Comparison of ENCODE assay signal across 8 cellular contexts in genomic region chr18:3453540-3454364, GRCh38. TPM values are rescaled to one million over a fixed set of nuclear protein-coding genes. Genes with fewer than 3 reads are reported as not detected.
DNase-seq lines count a peak whose midpoint lies in the region; ATAC-seq lines count a peak whose summit lies in the region.

No MANE protein-coding gene starts in this region.

- H3K9ac ChIP-seq in SK-N-MC (ENCODE audit: insufficient read length): peak overlapping the region; percentile 93

- peaks cover 34% of the 10 kb centered on the region for H3K36me3 ChIP-seq in SK-N-MC (ENCODE audit: insufficient read depth, low read length)

- H3K4me3 ChIP-seq in SK-N-MC: peak overlapping the region; percentile 80

- peaks cover 4% of the 10 kb centered on the region; the same call in 1 of the 2 replicates for H3K9me3 ChIP-seq in SK-N-MC (ENCODE audit: low read depth, low read length)

- H3K27ac ChIP-seq in SK-N-MC: peak overlapping the region; percentile 97

- peak; percentile 50 for DNase-seq in AG08396 (ENCODE audit: low spot score)
- DNase-seq in H4 (ENCODE audit: low spot score): peak; percentile 85
- peak; percentile 87 for DNase-seq in SK-N-MC (ENCODE audit: low read depth, low spot score)
- DNase-seq in cerebellar cortex (ENCODE audit: low spot score): peak; percentile 61
- peak; percentile 73 for DNase-seq in left lobe of liver (ENCODE audit: low spot score)
- DNase-seq in stimulated activated CD8-positive, alpha-beta memory T cell treated with anti-CD3 and anti-CD28 coated beads, Interleukin-4, amount 100 ng/mL, for 48 hours: peak; percentile 47
- no peak for DNase-seq in GOT3 (lab: John Stamatoyannopoulos, UW)

- ATAC-seq in left lobe of liver: peak; percentile 9
- ATAC-seq in HG03039 (IDR thresholded peaks at IDR 0.05; ENCODE audit: unreplicated experiment): no peak

RNA-seq across cellular contexts. Expression of gene TGIF1, which starts 3.8 kb away (rescaled TPM):
- total RNA-seq in H4 (2014; rRNA removed; shearing (Covaris generic)): 126 and 127 TPM in 2 replicates
- total RNA-seq in left lobe of liver: 14.1 TPM
